26 cellular contexts compared by ENCODE assay signal in genomic region chr16:62576636-62577035, GRCh38.
"Had no signal": no experiment of that assay in that cellular context is flagged by ENCODE, and none has a peak within 500 bp of the region (broad histone marks: within the 10 kb centered on the region; RNA-seq: fewer than 3 reads in every experiment).

No MANE protein-coding gene starts in this region.

- DNase-seq: activated CD4-positive, alpha-beta memory T cell treated with anti-CD3 and anti-CD28 coated beads for 36 hours; activated CD4-positive, alpha-beta T cell treated with anti-CD3 and anti-CD28 coated beads for 36 hours; activated CD4-positive, alpha-beta T cell treated with anti-CD3 and anti-CD28 coated beads, Interleukin-2, amount 10 ng/mL, durations not matched to agents 24 days and 14 days; activated CD4-positive, CD25-positive, alpha-beta regulatory T cell; activated CD4-positive, CD25-positive, alpha-beta regulatory T cell treated with anti-CD3 and anti-CD28 coated beads, Interleukin-2, amount 50 U/mL, for 72 hours; activated CD8-positive, alpha-beta memory T cell treated with anti-CD3 and anti-CD28 coated beads, Interleukin-2, amount 10 ng/mL, durations not matched to agents 7 days and 5 days; activated CD8-positive, alpha-beta memory T cell treated with anti-CD3 and anti-CD28 coated beads, Interleukin-2, amount 50 U/mL, for 4 hours; activated CD8-positive, alpha-beta T cell treated with anti-CD3 and anti-CD28 coated beads, Interleukin-2, amount 10 ng/mL, durations not matched to agents 7 days and 5 days; activated gamma-delta T cell; activated naive CD4-positive, alpha-beta T cell; activated naive CD4-positive, alpha-beta T cell treated with anti-CD3 and anti-CD28 coated beads, Interleukin-2, amount 10 ng/mL, durations not matched to agents 7 days and 5 days; activated naive CD8-positive, alpha-beta T cell treated with anti-CD3 and anti-CD28 coated beads, Interleukin-2, amount 10 ng/mL, durations not matched to agents 7 days and 5 days; activated T-cell treated with anti-CD3 and anti-CD28 coated beads, Interleukin-2, amount 50 U/mL, for 1 hour; activated T-cell treated with anti-CD3 and anti-CD28 coated beads, Interleukin-2, amount 50 U/mL, for 48 hours; cortex of kidney; dermis blood vessel endothelial cell; effector memory CD4-positive, alpha-beta T cell; endodermal cell; foreskin fibroblast; glutamatergic neuron; T-helper 2 cell had no signal

- H3K27me3 ChIP-seq: ascending aorta, breast epithelium, cardiac muscle cell had no signal

- H3K27ac ChIP-seq: ascending aorta, breast epithelium, cardiac muscle cell had no signal

- H3K36me3 ChIP-seq: ascending aorta, breast epithelium, cardiac muscle cell had no signal

- H3K9me3 ChIP-seq: ascending aorta, breast epithelium had no signal

- H3K4me1 ChIP-seq: ascending aorta, breast epithelium had no signal

- ATAC-seq: activated CD4-positive, alpha-beta T cell treated with anti-CD3 and anti-CD28 coated beads for 36 hours; activated CD8-positive, alpha-beta memory T cell treated with anti-CD3 and anti-CD28 coated beads, Interleukin-2, amount 10 ng/mL, durations not matched to agents 7 days and 5 days; activated CD8-positive, alpha-beta T cell treated with anti-CD3 and anti-CD28 coated beads, Interleukin-2, amount 10 ng/mL, durations not matched to agents 7 days and 5 days; activated naive CD4-positive, alpha-beta T cell treated with anti-CD3 and anti-CD28 coated beads, Interleukin-2, amount 50 U/mL, for 72 hours; esophagus mucosa had no signal

- H3K4me3 ChIP-seq: ascending aorta, breast epithelium, cardiac muscle cell had no signal
